15 cellular contexts compared by ENCODE assay signal in genomic region chrX:154729439-154729838, GRCh38. TPM values are rescaled to one million over a fixed set of nuclear protein-coding genes. Genes with fewer than 3 reads are reported as not detected.
DNase-seq lines count a peak whose midpoint lies in the region; ATAC-seq and TF ChIP-seq lines count a peak whose summit lies in the region.
"Had no signal": no experiment of that assay in that cellular context is flagged by ENCODE, and none has a peak within 500 bp of the region (broad histone marks: within the 10 kb centered on the region; RNA-seq: fewer than 3 reads in every experiment).

No MANE protein-coding gene starts in this region.

- intact Hi-C loops in Panc1 (cut with micrococcal nuclease; ENCODE audit: unreplicated experiment), result no loop called here
- intact Hi-C loops in sciatic nerve (cut with DNase I), result no loop called here

- H3K27ac Mint-ChIP-seq in effector memory CD8-positive, alpha-beta T cell, result peak overlapping the region; percentile 96
- peak overlapping the region in 2 of 3 experiments; percentile 88 to 94 for H3K27ac Mint-ChIP-seq in nephron
- H3K27ac Mint-ChIP-seq: IgD-negative memory B cell had no signal

- in situ Hi-C loops in Panc1 (cut with HindIII; ENCODE audit: low pct_unique_long_range_greater_than_20kb, low sequenced_read_pairs), result no loop called here

- ATAC-seq in Panc1 (no peak), GM18861 (IDR thresholded peaks at IDR 0.05; ENCODE audit: unreplicated experiment) (no peak), sciatic nerve (no peak)
- no peak for ATAC-seq in effector memory CD8-positive, alpha-beta T cell (replicated peaks)

- TF ChIP-seq CTCF in Panc1 (IDR thresholded peaks at IDR 0.05) (no peak), nephron (IDR thresholded peaks at IDR 0.05; ENCODE audit: unreplicated experiment in 3 of 3) (no peak)

- peaks cover 76 to 81% of the 10 kb centered on the region in 2 donors for H3K4me1 Mint-ChIP-seq in effector memory CD8-positive, alpha-beta T cell (ENCODE audit: low read depth in 2 of 2)
- peaks cover 35% of the 10 kb centered on the region for H3K4me1 Mint-ChIP-seq in nephron

- no peaks in the 10 kb centered on the region for H3K27me3 ChIP-seq in ACC112 (ENCODE audit: insufficient read depth, low read length)
- no peaks in the 10 kb centered on the region for H3K27me3 ChIP-seq in Panc1 (ENCODE audit: control insufficient read depth, insufficient read depth, low read length)
- H3K27me3 ChIP-seq: vagina had no signal

- H3K9me3 Mint-ChIP-seq in effector memory CD8-positive, alpha-beta T cell, result no peaks in the 10 kb centered on the region
- peaks cover 7% of the 10 kb centered on the region for H3K9me3 Mint-ChIP-seq in nephron
- H3K9me3 Mint-ChIP-seq: IgD-negative memory B cell had no signal

- no peaks in the 10 kb centered on the region for H3K9me3 ChIP-seq in Panc1 (ENCODE audit: control insufficient read depth, insufficient read depth, low read depth, low read length)
- H3K9me3 ChIP-seq: vagina had no signal

- BruUV-seq in Panc1 (replicated peaks; lab: Mats Ljungman, UMichigan), result no TSS peak

- peaks cover 19% of the 10 kb centered on the region for H3K36me3 Mint-ChIP-seq in effector memory CD8-positive, alpha-beta T cell (ENCODE audit: insufficient read depth)
- H3K36me3 Mint-ChIP-seq in nephron (ENCODE audit: low read depth), result no peaks in the 10 kb centered on the region
- H3K36me3 Mint-ChIP-seq: IgD-negative memory B cell had no signal

- H3K27ac ChIP-seq in ACC112 (ENCODE audit: low read depth, low read length) (peak overlapping the region; percentile 99), Panc1 (ENCODE audit: low read length) (peak overlapping the region; percentile 89)
- H3K27ac ChIP-seq: vagina had no signal

- H3K79me2 ChIP-seq in ACC112 (ENCODE audit: control insufficient read depth, insufficient read depth, low read length, unreplicated experiment), result peaks cover 8% of the 10 kb centered on the region

- DNase-seq in Panc1 (ENCODE audit: low read depth, low spot score), result no peak
- DNase-seq in effector memory CD8-positive, alpha-beta T cell, result no peak
- DNase-seq in NCI-H2081 treated with DMSO at 0.1 percent for 48 hours (lab: John Stamatoyannopoulos, UW), result no peak
- DNase-seq in NCI-H82 (lab: John Stamatoyannopoulos, UW), result no peak
- DNase-seq in sciatic nerve (ENCODE audit: low spot score), result no peak
- DNase-seq: activated naive CD4-positive, alpha-beta T cell treated with Interleukin-2 at 50 U/mL for 16 hours; mesendoderm; NCI-H2029 treated with DMSO at 0.1 percent for 48 hours; SW 1271 had no signal

- no peaks in the 10 kb centered on the region for H3K27me3 Mint-ChIP-seq in effector memory CD8-positive, alpha-beta T cell
- H3K27me3 Mint-ChIP-seq in nephron (ENCODE audit: low read depth), result no peaks in the 10 kb centered on the region
- H3K27me3 Mint-ChIP-seq: activated CD4-positive, alpha-beta T cell treated with anti-CD3 and anti-CD28 coated beads, Interleukin-2, amount 10 ng/mL, durations not matched to agents 24 days and 14 days had no signal

- H3K4me1 ChIP-seq in ACC112 (ENCODE audit: control insufficient read depth, insufficient read depth, low read length, unreplicated experiment) (peaks cover 95% of the 10 kb centered on the region), Panc1 (ENCODE audit: control insufficient read depth, insufficient read depth, low read length) (peaks cover 77% of the 10 kb centered on the region)

- H3K4me3 ChIP-seq in ACC112 (ENCODE audit: low read depth, low read length) (peak overlapping the region; percentile 34; the same call in 1 of the 2 replicates), Panc1 (ENCODE audit: low read depth in 2 of 2, low read length in 2 of 2) (no peak overlapping the region)
- H3K4me3 ChIP-seq: vagina had no signal

- CTCF ChIA-PET in Panc1 (lab: Charles Lee), result no interaction called here

- no peaks in the 10 kb centered on the region for H3K36me3 ChIP-seq in ACC112 (ENCODE audit: insufficient read depth, low read length)
- no peaks in the 10 kb centered on the region for H3K36me3 ChIP-seq in Panc1 (ENCODE audit: control insufficient read depth, insufficient read depth, low read length)
- H3K36me3 ChIP-seq: vagina had no signal

- H3K4me3 Mint-ChIP-seq in effector memory CD8-positive, alpha-beta T cell, result peak overlapping the region; percentile 29 to 60
- H3K4me3 Mint-ChIP-seq in nephron, result no peak overlapping the region
- H3K4me3 Mint-ChIP-seq: activated CD4-positive, alpha-beta T cell treated with anti-CD3 and anti-CD28 coated beads, Interleukin-2, amount 10 ng/mL, durations not matched to agents 24 days and 14 days; IgD-negative memory B cell had no signal

- H2AFZ ChIP-seq in ACC112 (ENCODE audit: low read length, unreplicated experiment), result no peak overlapping the region

- POLR2A ChIA-PET in Panc1 (lab: Charles Lee), result no interaction called here

RNA-seq across cellular contexts. Expression of gene GAB3, which starts 21.4 kb away (rescaled TPM):
- total RNA-seq in Panc1 (2021; ENCODE audit: unreplicated experiment) (8.2 TPM), sciatic nerve (7.6 TPM)
- 2.9 TPM for polyA plus RNA-seq in Panc1 (2012; ENCODE audit: insufficient read length)

RNA-seq across cellular contexts. Expression of gene DKC1, which starts 33.2 kb away (rescaled TPM):
- total RNA-seq in Panc1 (2021; ENCODE audit: unreplicated experiment) (179 TPM), sciatic nerve (27.9 TPM)
- polyA plus RNA-seq in Panc1 (2012; ENCODE audit: insufficient read length), result 131 TPM

Comparison
In these comparisons a context has a peak if more than half of its experiments do, and no peak if none do; other contexts are left out.
1. H3K4me3 Mint-ChIP-seq: peak in effector memory CD8-positive, alpha-beta T cell (2 of 2); none in nephron (0 of 3).